1 cellular context compared by ENCODE assay signal in genomic region chr11:67506426-67507032, GRCh38.
TF ChIP-seq lines count a peak whose summit lies in the region.

No MANE protein-coding gene starts in this region.

TF ChIP-seq in H1, 55 proteins besides CTCF, POLR2A, EP300 and RAD21:
- TF ChIP-seq RFX5 (IDR thresholded peaks at IDR 0.05; ENCODE audit: borderline replicate concordance, low read depth, low read length) (no peak), TAF1 (IDR thresholded peaks at IDR 0.05; ENCODE audit: low read depth, low read length) (no peak), EZH2 (IDR thresholded peaks at IDR 0.05; ENCODE audit: low read depth, low read length, severe bottlenecking) (no peak), CREB1 (IDR thresholded peaks at IDR 0.05) (no peak)
